In genomic region chr3:49411550-49411967, GRCh38 we compare ENCODE assay signal across 1 cellular context.
TF ChIP-seq lines count a peak whose summit lies in the region.

No MANE protein-coding gene starts in this region.

TF ChIP-seq in HepG2, 621 proteins besides CTCF, POLR2A, EP300 and RAD21 (continued from another document and continues in another):
- TF ChIP-seq ZBTB46 (CRISPR knock-in tag; IDR thresholded peaks at IDR 0.05; ENCODE audit: borderline replicate concordance) (no peak), SNRNP70 (IDR thresholded peaks at IDR 0.05; ENCODE audit: low read depth, low read length) (no peak), DR1 (CRISPR knock-in tag; IDR thresholded peaks at IDR 0.05) (no peak), HDAC1 (CRISPR knock-in tag; IDR thresholded peaks at IDR 0.05) (no peak), JDP2 (CRISPR knock-in tag; IDR thresholded peaks at IDR 0.05; ENCODE audit: borderline replicate concordance) (peak; percentile 57; the same call in 1 of the 2 replicates), GABPB1 (CRISPR knock-in tag; IDR thresholded peaks at IDR 0.05) (peak; percentile 73; the same call in 1 of the 2 replicates), ZFY (CRISPR knock-in tag; IDR thresholded peaks at IDR 0.05) (peak; percentile 76), TAF15 (IDR thresholded peaks at IDR 0.05; ENCODE audit: low read depth, low read length, poor library complexity, severe bottlenecking) (no peak), FOSL1 (CRISPR knock-in tag; IDR thresholded peaks at IDR 0.05; ENCODE audit: borderline replicate concordance) (no peak), KDM6A (CRISPR knock-in tag; IDR thresholded peaks at IDR 0.05; ENCODE audit: low read depth) (no peak), HNRNPL (IDR thresholded peaks at IDR 0.05; ENCODE audit: low read depth, low read length) (no peak), RXRA (CRISPR knock-in tag; IDR thresholded peaks at IDR 0.05) (no peak), ZNF160 (CRISPR knock-in tag; IDR thresholded peaks at IDR 0.05) (no peak), HDAC6 (IDR thresholded peaks at IDR 0.05; ENCODE audit: low read depth, low read length) (no peak), ZSCAN21 (CRISPR knock-in tag; IDR thresholded peaks at IDR 0.05; ENCODE audit: borderline replicate concordance) (peak; percentile 55; the same call in 1 of the 2 replicates), MLLT10 (CRISPR knock-in tag; IDR thresholded peaks at IDR 0.05) (no peak), TBX3 (IDR thresholded peaks at IDR 0.05; ENCODE audit: borderline replicate concordance) (no peak), ARID2 (CRISPR knock-in tag; IDR thresholded peaks at IDR 0.05; ENCODE audit: borderline replicate concordance) (no peak), UBTF (CRISPR knock-in tag; IDR thresholded peaks at IDR 0.05) (peak; percentile 80; the same call in 1 of the 2 replicates), ZNF225 (CRISPR knock-in tag; IDR thresholded peaks at IDR 0.05) (no peak), NKX3-1 (CRISPR knock-in tag; IDR thresholded peaks at IDR 0.05) (no peak), ZNF460 (CRISPR knock-in tag; IDR thresholded peaks at IDR 0.05; ENCODE audit: borderline replicate concordance) (no peak), ZNF687 (CRISPR knock-in tag; IDR thresholded peaks at IDR 0.05) (no peak), ZNF235 (CRISPR knock-in tag; IDR thresholded peaks at IDR 0.05; ENCODE audit: borderline replicate concordance) (no peak), ATF4 (CRISPR knock-in tag; IDR thresholded peaks at IDR 0.05) (no peak), PAX8 (CRISPR knock-in tag; IDR thresholded peaks at IDR 0.05; ENCODE audit: borderline replicate concordance) (no peak; the same call in 1 of the 2 replicates), ZNF24 (IDR thresholded peaks at IDR 0.05) (no peak), ZNF605 (CRISPR knock-in tag; IDR thresholded peaks at IDR 0.05) (no peak), MTA1 (CRISPR knock-in tag; IDR thresholded peaks at IDR 0.05; ENCODE audit: borderline replicate concordance) (no peak), CBX5 (CRISPR knock-in tag; IDR thresholded peaks at IDR 0.05; ENCODE audit: borderline replicate concordance) (no peak), TBL1XR1 (IDR thresholded peaks at IDR 0.05; ENCODE audit: borderline replicate concordance, low read length, partially characterized antibody) (peak; percentile 16), ZNF496 (CRISPR knock-in tag; IDR thresholded peaks at IDR 0.05; ENCODE audit: insufficient replicate concordance) (no peak), ATF5 (CRISPR knock-in tag; IDR thresholded peaks at IDR 0.05; ENCODE audit: low read depth) (no peak), RFXANK (CRISPR knock-in tag; IDR thresholded peaks at IDR 0.05) (no peak), SMYD3 (CRISPR knock-in tag; IDR thresholded peaks at IDR 0.05) (no peak), REXO4 (CRISPR knock-in tag; IDR thresholded peaks at IDR 0.05; ENCODE audit: borderline replicate concordance) (no peak), RBM39 (IDR thresholded peaks at IDR 0.05; ENCODE audit: low read depth, low read length, poor library complexity, severe bottlenecking) (no peak), ZFP37 (CRISPR knock-in tag; IDR thresholded peaks at IDR 0.05; ENCODE audit: borderline replicate concordance) (no peak), ZFAT (CRISPR knock-in tag; conservative IDR thresholded peaks at IDR 0.05) (no peak), HOXA9 (CRISPR knock-in tag; IDR thresholded peaks at IDR 0.05; ENCODE audit: borderline replicate concordance) (0 out of 2 replicates have a peak, but pooled peaks have one; percentile 38), MED1 (CRISPR knock-in tag; IDR thresholded peaks at IDR 0.05) (no peak)
- TF ChIP-seq, protein P1, sequence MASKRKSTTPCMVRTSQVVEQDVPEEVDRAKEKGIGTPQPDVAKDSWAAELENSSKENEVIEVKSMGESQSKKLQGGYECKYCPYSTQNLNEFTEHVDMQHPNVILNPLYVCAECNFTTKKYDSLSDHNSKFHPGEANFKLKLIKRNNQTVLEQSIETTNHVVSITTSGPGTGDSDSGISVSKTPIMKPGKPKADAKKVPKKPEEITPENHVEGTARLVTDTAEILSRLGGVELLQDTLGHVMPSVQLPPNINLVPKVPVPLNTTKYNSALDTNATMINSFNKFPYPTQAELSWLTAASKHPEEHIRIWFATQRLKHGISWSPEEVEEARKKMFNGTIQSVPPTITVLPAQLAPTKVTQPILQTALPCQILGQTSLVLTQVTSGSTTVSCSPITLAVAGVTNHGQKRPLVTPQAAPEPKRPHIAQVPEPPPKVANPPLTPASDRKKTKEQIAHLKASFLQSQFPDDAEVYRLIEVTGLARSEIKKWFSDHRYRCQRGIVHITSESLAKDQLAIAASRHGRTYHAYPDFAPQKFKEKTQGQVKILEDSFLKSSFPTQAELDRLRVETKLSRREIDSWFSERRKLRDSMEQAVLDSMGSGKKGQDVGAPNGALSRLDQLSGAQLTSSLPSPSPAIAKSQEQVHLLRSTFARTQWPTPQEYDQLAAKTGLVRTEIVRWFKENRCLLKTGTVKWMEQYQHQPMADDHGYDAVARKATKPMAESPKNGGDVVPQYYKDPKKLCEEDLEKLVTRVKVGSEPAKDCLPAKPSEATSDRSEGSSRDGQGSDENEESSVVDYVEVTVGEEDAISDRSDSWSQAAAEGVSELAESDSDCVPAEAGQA (IDR thresholded peaks at IDR 0.05; ENCODE audit: low read depth): no peak
- TF ChIP-seq, protein P1 (CRISPR knock-in tag; IDR thresholded peaks at IDR 0.05; ENCODE audit: borderline replicate concordance): peak; percentile 43; the same call in 1 of the 2 replicates
- TF ChIP-seq, protein P2, sequence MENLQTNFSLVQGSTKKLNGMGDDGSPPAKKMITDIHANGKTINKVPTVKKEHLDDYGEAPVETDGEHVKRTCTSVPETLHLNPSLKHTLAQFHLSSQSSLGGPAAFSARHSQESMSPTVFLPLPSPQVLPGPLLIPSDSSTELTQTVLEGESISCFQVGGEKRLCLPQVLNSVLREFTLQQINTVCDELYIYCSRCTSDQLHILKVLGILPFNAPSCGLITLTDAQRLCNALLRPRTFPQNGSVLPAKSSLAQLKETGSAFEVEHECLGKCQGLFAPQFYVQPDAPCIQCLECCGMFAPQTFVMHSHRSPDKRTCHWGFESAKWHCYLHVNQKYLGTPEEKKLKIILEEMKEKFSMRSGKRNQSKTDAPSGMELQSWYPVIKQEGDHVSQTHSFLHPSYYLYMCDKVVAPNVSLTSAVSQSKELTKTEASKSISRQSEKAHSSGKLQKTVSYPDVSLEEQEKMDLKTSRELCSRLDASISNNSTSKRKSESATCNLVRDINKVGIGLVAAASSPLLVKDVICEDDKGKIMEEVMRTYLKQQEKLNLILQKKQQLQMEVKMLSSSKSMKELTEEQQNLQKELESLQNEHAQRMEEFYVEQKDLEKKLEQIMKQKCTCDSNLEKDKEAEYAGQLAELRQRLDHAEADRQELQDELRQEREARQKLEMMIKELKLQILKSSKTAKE (CRISPR knock-in tag; IDR thresholded peaks at IDR 0.05; ENCODE audit: borderline replicate concordance): no peak
- TF ChIP-seq, protein P3, sequence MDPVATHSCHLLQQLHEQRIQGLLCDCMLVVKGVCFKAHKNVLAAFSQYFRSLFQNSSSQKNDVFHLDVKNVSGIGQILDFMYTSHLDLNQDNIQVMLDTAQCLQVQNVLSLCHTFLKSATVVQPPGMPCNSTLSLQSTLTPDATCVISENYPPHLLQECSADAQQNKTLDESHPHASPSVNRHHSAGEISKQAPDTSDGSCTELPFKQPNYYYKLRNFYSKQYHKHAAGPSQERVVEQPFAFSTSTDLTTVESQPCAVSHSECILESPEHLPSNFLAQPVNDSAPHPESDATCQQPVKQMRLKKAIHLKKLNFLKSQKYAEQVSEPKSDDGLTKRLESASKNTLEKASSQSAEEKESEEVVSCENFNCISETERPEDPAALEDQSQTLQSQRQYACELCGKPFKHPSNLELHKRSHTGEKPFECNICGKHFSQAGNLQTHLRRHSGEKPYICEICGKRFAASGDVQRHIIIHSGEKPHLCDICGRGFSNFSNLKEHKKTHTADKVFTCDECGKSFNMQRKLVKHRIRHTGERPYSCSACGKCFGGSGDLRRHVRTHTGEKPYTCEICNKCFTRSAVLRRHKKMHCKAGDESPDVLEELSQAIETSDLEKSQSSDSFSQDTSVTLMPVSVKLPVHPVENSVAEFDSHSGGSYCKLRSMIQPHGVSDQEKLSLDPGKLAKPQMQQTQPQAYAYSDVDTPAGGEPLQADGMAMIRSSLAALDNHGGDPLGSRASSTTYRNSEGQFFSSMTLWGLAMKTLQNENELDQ (CRISPR knock-in tag; IDR thresholded peaks at IDR 0.05; ENCODE audit: borderline replicate concordance): no peak
